22 cellular contexts compared by ENCODE assay signal in the genomic region with DNA sequence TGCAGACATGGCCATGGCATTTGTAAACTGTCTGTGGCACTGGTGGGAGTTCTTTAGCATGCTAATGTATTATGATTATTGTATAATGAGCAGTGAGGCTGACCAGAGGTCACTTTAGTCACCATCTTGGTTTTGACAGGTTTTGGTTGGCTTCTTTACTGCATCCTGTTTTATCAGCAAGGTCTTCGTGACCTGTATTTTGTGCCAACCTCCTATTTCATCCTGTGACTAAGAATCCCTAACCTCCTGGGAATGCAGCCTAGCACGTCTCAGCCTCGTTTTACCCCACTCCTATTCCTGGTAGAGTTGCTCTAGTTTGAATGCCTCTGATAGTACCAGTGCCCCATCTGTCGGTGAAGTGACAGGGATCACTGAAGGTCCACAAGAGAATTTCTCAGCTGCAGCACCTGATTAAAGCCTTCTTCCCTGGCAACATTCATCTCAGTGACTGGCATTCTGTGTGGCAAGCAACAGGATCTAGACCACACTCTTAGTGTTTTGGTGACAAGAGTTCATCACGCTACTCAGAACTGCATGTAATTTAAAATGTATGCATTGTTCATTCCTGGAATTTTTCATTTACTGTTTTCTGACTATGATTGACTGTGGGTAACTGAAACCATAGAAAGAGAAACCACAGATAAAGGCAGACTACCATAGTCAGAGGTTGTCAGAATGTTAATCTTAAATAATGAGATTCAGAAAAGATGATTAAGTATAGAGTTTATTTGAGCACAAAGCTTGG. TPM values are rescaled to one million over a fixed set of nuclear protein-coding genes. Genes with fewer than 3 reads are reported as not detected.
"Had no signal": no experiment of that assay in that cellular context is flagged by ENCODE, and none has a peak within 500 bp of the region (broad histone marks: within the 10 kb centered on the region; RNA-seq: fewer than 3 reads in every experiment).

No MANE protein-coding gene starts in this region.

- DNase-seq: activated CD4-positive, alpha-beta T cell treated with anti-CD3 and anti-CD28 coated beads, Interleukin-2, amount 10 ng/mL, durations not matched to agents 24 days and 14 days; activated CD8-positive, alpha-beta T cell treated with anti-CD3 and anti-CD28 coated beads, Interleukin-2, amount 10 ng/mL, durations not matched to agents 7 days and 5 days; activated naive CD4-positive, alpha-beta T cell treated with anti-CD3 and anti-CD28 coated beads, Interleukin-2, amount 10 ng/mL, durations not matched to agents 7 days and 5 days; activated naive CD8-positive, alpha-beta T cell treated with anti-CD3 and anti-CD28 coated beads, Interleukin-2, amount 50 U/mL, for 24 hours; activated T-cell treated with anti-CD3 and anti-CD28 coated beads, Interleukin-2, amount 50 U/mL, for 4 hours; aorta; dermis blood vessel endothelial cell; effector memory CD4-positive, alpha-beta T cell; nucleus accumbens; stimulated activated CD4-positive, alpha-beta T cell treated with anti-CD3 and anti-CD28 coated beads, Interleukin-12 subunit alpha, Interleukin-12 subunit beta, amount 100 ng/mL, for 4 hours; stimulated activated CD4-positive, alpha-beta T cell treated with anti-CD3 and anti-CD28 coated beads, Interleukin-1b, Interleukin-23, amount 100 ng/mL, for 48 hours; stimulated activated CD8-positive, alpha-beta memory T cell treated with anti-CD3 and anti-CD28 coated beads, Interleukin-4, amount 100 ng/mL, for 48 hours; stimulated activated naive CD4-positive, alpha-beta T cell; T-cell; T-helper 9 cell; thyroid gland had no signal

- H3K4me1 ChIP-seq: esophagus muscularis mucosa, right atrium auricular region, uterus had no signal

- H3K4me3 ChIP-seq: esophagus muscularis mucosa, lung, right atrium auricular region, thyroid gland, uterus had no signal

- H3K27ac ChIP-seq: right atrium auricular region, thyroid gland had no signal

- H3K27me3 Mint-ChIP-seq: activated CD4-positive, alpha-beta T cell treated with anti-CD3 and anti-CD28 coated beads, Interleukin-2, amount 10 ng/mL, durations not matched to agents 24 days and 14 days; activated naive CD4-positive, alpha-beta T cell treated with anti-CD3 and anti-CD28 coated beads, Interleukin-2, amount 10 ng/mL, durations not matched to agents 7 days and 5 days; activated naive CD8-positive, alpha-beta T cell treated with anti-CD3 and anti-CD28 coated beads, Interleukin-2, amount 50 U/mL, for 24 hours had no signal

- H3K27ac Mint-ChIP-seq: activated CD4-positive, alpha-beta T cell treated with anti-CD3 and anti-CD28 coated beads, Interleukin-2, amount 10 ng/mL, durations not matched to agents 24 days and 14 days; activated CD8-positive, alpha-beta T cell treated with anti-CD3 and anti-CD28 coated beads, Interleukin-2, amount 10 ng/mL, durations not matched to agents 7 days and 5 days; activated naive CD4-positive, alpha-beta T cell treated with anti-CD3 and anti-CD28 coated beads, Interleukin-2, amount 10 ng/mL, durations not matched to agents 7 days and 5 days; activated naive CD8-positive, alpha-beta T cell treated with anti-CD3 and anti-CD28 coated beads, Interleukin-2, amount 50 U/mL, for 24 hours; mesothelial cell of epicardium; nephron; T-cell had no signal

- H3K36me3 Mint-ChIP-seq: activated naive CD4-positive, alpha-beta T cell treated with anti-CD3 and anti-CD28 coated beads, Interleukin-2, amount 10 ng/mL, durations not matched to agents 7 days and 5 days; mesothelial cell of epicardium; T-cell had no signal

- H3K9me3 ChIP-seq: esophagus muscularis mucosa, right atrium auricular region, thyroid gland, uterus had no signal

- H3K27me3 ChIP-seq: esophagus muscularis mucosa, right atrium auricular region, thyroid gland, uterus had no signal

- H3K9me3 Mint-ChIP-seq: activated CD4-positive, alpha-beta T cell treated with anti-CD3 and anti-CD28 coated beads, Interleukin-2, amount 10 ng/mL, durations not matched to agents 24 days and 14 days; activated naive CD8-positive, alpha-beta T cell treated with anti-CD3 and anti-CD28 coated beads, Interleukin-2, amount 50 U/mL, for 24 hours; activated T-cell treated with anti-CD3 and anti-CD28 coated beads, Interleukin-2, amount 50 U/mL, for 4 hours; T-cell had no signal

- H3K36me3 ChIP-seq: esophagus muscularis mucosa, right atrium auricular region, thyroid gland, uterus had no signal

- H3K4me3 Mint-ChIP-seq: activated CD4-positive, alpha-beta T cell treated with anti-CD3 and anti-CD28 coated beads, Interleukin-2, amount 10 ng/mL, durations not matched to agents 24 days and 14 days; activated CD8-positive, alpha-beta T cell treated with anti-CD3 and anti-CD28 coated beads, Interleukin-2, amount 10 ng/mL, durations not matched to agents 7 days and 5 days; activated naive CD4-positive, alpha-beta T cell treated with anti-CD3 and anti-CD28 coated beads, Interleukin-2, amount 10 ng/mL, durations not matched to agents 7 days and 5 days; activated naive CD8-positive, alpha-beta T cell treated with anti-CD3 and anti-CD28 coated beads, Interleukin-2, amount 50 U/mL, for 24 hours; activated T-cell treated with anti-CD3 and anti-CD28 coated beads, Interleukin-2, amount 50 U/mL, for 4 hours; mesothelial cell of epicardium; nephron; T-cell had no signal

- H3K4me1 Mint-ChIP-seq: activated CD4-positive, alpha-beta T cell treated with anti-CD3 and anti-CD28 coated beads, Interleukin-2, amount 10 ng/mL, durations not matched to agents 24 days and 14 days; activated naive CD4-positive, alpha-beta T cell treated with anti-CD3 and anti-CD28 coated beads, Interleukin-2, amount 10 ng/mL, durations not matched to agents 7 days and 5 days; activated naive CD8-positive, alpha-beta T cell treated with anti-CD3 and anti-CD28 coated beads, Interleukin-2, amount 50 U/mL, for 24 hours; mesothelial cell of epicardium; nephron; T-cell had no signal

RNA-seq across cellular contexts. Expression of gene GPR39, which starts 43.0 kb away (rescaled TPM):
- total RNA-seq: activated CD4-positive, alpha-beta T cell treated with anti-CD3 and anti-CD28 coated beads, Interleukin-2, amount 10 ng/mL, durations not matched to agents 24 days and 14 days; activated CD8-positive, alpha-beta T cell treated with anti-CD3 and anti-CD28 coated beads, Interleukin-2, amount 10 ng/mL, durations not matched to agents 7 days and 5 days; activated T-cell treated with anti-CD3 and anti-CD28 coated beads, Interleukin-2, amount 50 U/mL, for 4 hours; T-cell had no signal
- polyA plus RNA-seq: aorta had no signal
